ENCODE assay signal across 2 cellular contexts in the genomic region with DNA sequence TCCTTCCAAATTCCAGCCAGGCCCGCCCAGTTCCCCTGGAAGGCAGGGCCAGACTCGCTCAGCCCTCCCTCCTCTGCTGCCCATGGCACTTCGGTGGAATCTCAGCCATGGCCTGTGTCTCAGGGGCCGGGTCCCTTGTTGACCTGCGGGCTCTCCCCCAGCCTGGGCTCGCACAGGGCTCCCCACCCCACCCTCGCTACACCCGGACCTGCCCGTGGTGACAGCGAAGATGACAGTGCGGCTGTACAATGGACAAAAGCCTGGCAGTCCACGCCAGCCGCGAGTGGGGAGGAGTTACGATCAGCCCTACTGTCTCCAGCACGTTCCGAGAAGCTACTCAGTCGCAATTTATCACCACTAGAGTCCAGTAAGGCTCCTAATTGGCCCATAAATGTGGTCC.
TF ChIP-seq lines count a peak whose summit lies in the region.

No MANE protein-coding gene starts in this region.

TF ChIP-seq in K562, 482 proteins besides CTCF, POLR2A, EP300 and RAD21:
- no peak for TF ChIP-seq SMAD1 (IDR thresholded peaks at IDR 0.05; ENCODE audit: low read depth, low read length, partially characterized antibody)
- TF ChIP-seq SOX6 (IDR thresholded peaks at IDR 0.05) = no peak
- peak; percentile 25; the same call in 1 of the 2 replicates for TF ChIP-seq POLR2G (IDR thresholded peaks at IDR 0.05; ENCODE audit: low read depth, low read length)

TF ChIP-seq in HepG2, 621 proteins besides CTCF, POLR2A, EP300 and RAD21:
- TF ChIP-seq ZMYM4 (CRISPR knock-in tag; IDR thresholded peaks at IDR 0.05) = no peak
- TF ChIP-seq ETV6 (CRISPR knock-in tag; conservative IDR thresholded peaks at IDR 0.05) = no peak
- TF ChIP-seq POLR2G (IDR thresholded peaks at IDR 0.05; ENCODE audit: low read depth, low read length) = no peak
- TF ChIP-seq RBM22 (optimal IDR thresholded peaks at IDR 0.05; ENCODE audit: low read length) = peak; percentile 41
- no peak for TF ChIP-seq ZNF660 (CRISPR knock-in tag; IDR thresholded peaks at IDR 0.05; ENCODE audit: borderline replicate concordance, low read depth)
- TF ChIP-seq ZSCAN9 (CRISPR knock-in tag; IDR thresholded peaks at IDR 0.05; ENCODE audit: borderline replicate concordance) = no peak
- TF ChIP-seq KLF6 (CRISPR knock-in tag; IDR thresholded peaks at IDR 0.05) = no peak
- TF ChIP-seq AGO2 (optimal IDR thresholded peaks at IDR 0.05; ENCODE audit: low read depth, low read length) = peak; percentile 56
- TF ChIP-seq RXRA (CRISPR knock-in tag; IDR thresholded peaks at IDR 0.05) = no peak
- TF ChIP-seq MBNL3 (CRISPR knock-in tag; conservative IDR thresholded peaks at IDR 0.05) = no peak
